1 cellular context compared by ENCODE assay signal in genomic region chr10:6097063-6097462, GRCh38.
TF ChIP-seq lines count a peak whose summit lies in the region.

No MANE protein-coding gene starts in this region.

TF ChIP-seq in GM23338, 12 proteins besides CTCF, POLR2A, EP300 and RAD21:
- TF ChIP-seq ETS1 (IDR thresholded peaks at IDR 0.05) (no peak), POLR2AphosphoS5 (IDR thresholded peaks at IDR 0.05; ENCODE audit: low read depth) (no peak), JUNB (IDR thresholded peaks at IDR 0.05; ENCODE audit: unreplicated experiment) (no peak), EZH2phosphoT487 (IDR thresholded peaks at IDR 0.05; ENCODE audit: unreplicated experiment) (no peak), ZNF462 (CRISPR knock-in tag; IDR thresholded peaks at IDR 0.05) (no peak), NANOG (IDR thresholded peaks at IDR 0.05; ENCODE audit: borderline replicate concordance) (no peak), CREB1 (CRISPR knock-in tag; IDR thresholded peaks at IDR 0.05; ENCODE audit: low read depth) (no peak), ZNF331 (CRISPR knock-in tag; IDR thresholded peaks at IDR 0.05; ENCODE audit: low read depth) (no peak), STAT1 (IDR thresholded peaks at IDR 0.05; ENCODE audit: unreplicated experiment) (no peak)
TF ChIP-seq in GM23338: peak in this region for 0.
